ENCODE assay signal across 12 cellular contexts in the genomic region with DNA sequence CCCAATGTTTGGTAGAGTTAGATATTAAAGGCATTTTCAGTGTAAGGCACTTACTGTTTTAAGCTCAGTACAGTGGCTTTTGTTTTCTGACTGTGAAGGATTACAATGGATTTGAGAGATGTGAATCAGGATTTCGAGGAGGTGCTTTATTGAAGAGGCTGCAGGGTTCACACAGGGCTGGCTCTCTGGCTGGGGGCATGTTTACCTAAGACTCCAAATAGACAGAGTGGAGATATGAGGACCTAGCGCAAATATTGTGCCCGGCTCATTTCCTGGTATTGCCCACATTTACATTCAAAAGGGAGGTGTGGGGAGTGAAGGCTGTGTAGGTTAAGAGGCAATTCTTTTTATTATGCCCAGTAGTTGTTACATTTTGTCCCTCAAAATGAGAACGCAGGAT.
DNase-seq lines count a peak whose midpoint lies in the region; ATAC-seq, FAIRE-seq and TF ChIP-seq lines count a peak whose summit lies in the region.
"Had no signal": no experiment of that assay in that cellular context is flagged by ENCODE, and none has a peak within 500 bp of the region (broad histone marks: within the 10 kb centered on the region; RNA-seq: fewer than 3 reads in every experiment).

No MANE protein-coding gene starts in this region.

- DNase-seq in HAP-1 (ENCODE audit: low spot score in 2 of 2) (peak; percentile 86 to 97), NCI-H2029 treated with DMSO at 0.1 percent for 48 hours (lab: John Stamatoyannopoulos, UW) (peak; percentile 82), K562 (ENCODE audit: extremely low read depth in 1 of 4, low spot score in 3 of 4) (no peak), neural progenitor cell (ENCODE audit: low spot score) (peak; percentile 84), SIG-M5 (lab: John Stamatoyannopoulos, UW) (no peak), CD1c-positive myeloid dendritic cell (ENCODE audit: extremely low spot score) (no peak), thyroid gland (no peak)
- DNase-seq: activated naive CD8-positive, alpha-beta T cell treated with anti-CD3 and anti-CD28 coated beads, Interleukin-2, amount 10 ng/mL, durations not matched to agents 7 days and 5 days; cerebellar nuclear complex; stimulated activated CD4-positive, alpha-beta T cell treated with anti-CD3 and anti-CD28 coated beads, Interleukin-4, amount 100 ng/mL, for 4 hours; stimulated activated naive CD8-positive, alpha-beta T cell treated with anti-CD3 and anti-CD28 coated beads, Interleukin-15, Interleukin-2, amounts not matched to agents 100 U/mL and 50 U/mL, for 24 hours had no signal

- no peak overlapping the region for H3K27ac ChIP-seq in K562 (ENCODE audit: extremely low read depth, low read depth, low read length)
- peak overlapping the region; percentile 99 for H3K27ac ChIP-seq in neural progenitor cell
- H3K27ac ChIP-seq in thyroid gland, result no peak overlapping the region

- no peak for TF ChIP-seq CTCF in K562 (IDR thresholded peaks at IDR 0.05 in 2 of 3, conservative IDR thresholded peaks at IDR 0.05 in 1 of 3; ENCODE audit: insufficient read depth in 2 of 3, low read depth in 1 of 3, low read length in 3 of 3)
- TF ChIP-seq CTCF in neural progenitor cell (IDR thresholded peaks at IDR 0.05), result no peak
- TF ChIP-seq CTCF in thyroid gland (IDR thresholded peaks at IDR 0.05), result no peak

- no peak for TF ChIP-seq RAD21 in K562 (CRISPR knock-in tag; conservative IDR thresholded peaks at IDR 0.05 in 1 of 2, IDR thresholded peaks at IDR 0.05 in 1 of 2)

- CTCF ChIA-PET in K562 (lab: Yijun Ruan, JAX; ENCODE audit: low intra/inter-chr PET ratio), result no interaction called here

- TF ChIP-seq POLR2A in K562 (conservative IDR thresholded peaks at IDR 0.05) (no peak), thyroid gland (IDR thresholded peaks at IDR 0.05) (no peak)

- peaks cover 43% of the 10 kb centered on the region for H3F3A ChIP-seq in neural progenitor cell (ENCODE audit: low read depth)

- no peaks in the 10 kb centered on the region for H3K79me2 ChIP-seq in K562 (ENCODE audit: control insufficient read depth, insufficient read depth, low read length)
- H3K79me2 ChIP-seq in neural progenitor cell (ENCODE audit: low read depth), result no peaks in the 10 kb centered on the region

- peak overlapping the region; percentile 38; the same call in 1 of the 2 replicates for H2AFZ ChIP-seq in K562 (ENCODE audit: low read depth, low read length)
- no peak overlapping the region for H2AFZ ChIP-seq in neural progenitor cell (replicated peaks)

- H3K9ac ChIP-seq in K562 (ENCODE audit: insufficient read depth in 1 of 2, low read depth in 2 of 2, low read length in 2 of 2) (no peak overlapping the region), neural progenitor cell (no peak overlapping the region)

- 73% methylated on average over 4 of the region's 4 CpGs for WGBS in K562 (ENCODE audit: insufficient coverage, low coverage, missing lambda C conversion rate)
- whole genome bisulfite sequencing in thyroid gland, 2 donors, result 49 to 50% methylated on average over 4 of the region's 4 CpGs

- H3K9me1 ChIP-seq in K562 (ENCODE audit: control insufficient read depth, insufficient read depth, low read length), result no peaks in the 10 kb centered on the region

- H3K27me3 Mint-ChIP-seq in neural progenitor cell (ENCODE audit: insufficient read depth, low read depth), result peaks cover 8% of the 10 kb centered on the region
- H3K27me3 Mint-ChIP-seq: activated naive CD8-positive, alpha-beta T cell treated with anti-CD3 and anti-CD28 coated beads, Interleukin-2, amount 10 ng/mL, durations not matched to agents 7 days and 5 days had no signal

- ATAC-seq in K562 (no peak), HG03045 (IDR thresholded peaks at IDR 0.05; ENCODE audit: unreplicated experiment) (no peak)
- ATAC-seq: stimulated activated naive CD8-positive, alpha-beta T cell treated with anti-CD3 and anti-CD28 coated beads, Interleukin-15, Interleukin-2, amounts not matched to agents 100 U/mL and 50 U/mL, for 24 hours had no signal

- H3K27ac Mint-ChIP-seq in neural progenitor cell, result peak overlapping the region; percentile 15
- H3K27ac Mint-ChIP-seq: activated naive CD8-positive, alpha-beta T cell treated with anti-CD3 and anti-CD28 coated beads, Interleukin-2, amount 10 ng/mL, durations not matched to agents 7 days and 5 days had no signal

- H3K4me1 Mint-ChIP-seq in neural progenitor cell, result peaks cover 20% of the 10 kb centered on the region
- H3K4me1 Mint-ChIP-seq: activated naive CD8-positive, alpha-beta T cell treated with anti-CD3 and anti-CD28 coated beads, Interleukin-2, amount 10 ng/mL, durations not matched to agents 7 days and 5 days had no signal

- intact Hi-C loops in K562 (cut with micrococcal nuclease), result no loop called here
- intact Hi-C loops in thyroid gland (cut with DNase I), result no loop called here

- POLR2A ChIA-PET in K562 (lab: Yijun Ruan, JAX), result interaction anchor here (0.6 kb wide), 1 partner anchor 11 kb away, joined by 4 read pairs; no protein-coding TSS in a partner anchor

- H3K9me3 Mint-ChIP-seq in neural progenitor cell, result no peaks in the 10 kb centered on the region
- H3K9me3 Mint-ChIP-seq: activated naive CD8-positive, alpha-beta T cell treated with anti-CD3 and anti-CD28 coated beads, Interleukin-2, amount 10 ng/mL, durations not matched to agents 7 days and 5 days had no signal

- H3K4me3 ChIP-seq in HAP-1, result no peak overlapping the region
- H3K4me3 ChIP-seq in K562, result no peak overlapping the region
- peak overlapping the region; percentile 40 for H3K4me3 ChIP-seq in neural progenitor cell
- no peak overlapping the region for H3K4me3 ChIP-seq in thyroid gland (replicated peaks in 1 of 3)

- H3K9me3 ChIP-seq in HAP-1, result no peaks in the 10 kb centered on the region
- H3K9me3 ChIP-seq in K562 (replicated peaks; ENCODE audit: control insufficient read depth, insufficient read depth, low read depth, low read length), result no peaks in the 10 kb centered on the region; the same call in 1 of the 2 replicates
- H3K9me3 ChIP-seq in neural progenitor cell (ENCODE audit: low read depth), result no peaks in the 10 kb centered on the region
- no peaks in the 10 kb centered on the region for H3K9me3 ChIP-seq in thyroid gland

- in situ Hi-C loops in HAP-1 (cut with MboI; ENCODE audit: low sequenced_read_pairs), result no loop called here
- in situ Hi-C loops in K562 (cut with MboI), result no loop called here

- H3K4me3 Mint-ChIP-seq in neural progenitor cell, result peak overlapping the region; percentile 12
- H3K4me3 Mint-ChIP-seq: activated naive CD8-positive, alpha-beta T cell treated with anti-CD3 and anti-CD28 coated beads, Interleukin-2, amount 10 ng/mL, durations not matched to agents 7 days and 5 days had no signal

- no TSS peak for BruUV-seq in K562 (replicated peaks; lab: Mats Ljungman, UMichigan)

- no peak for FAIRE-seq in K562 (lab: Jason Lieb, UNC)

- H3K4me2 ChIP-seq in K562 (ENCODE audit: insufficient read depth, low read length), result no peak overlapping the region
- peak overlapping the region; percentile 90 for H3K4me2 ChIP-seq in neural progenitor cell

- no peaks in the 10 kb centered on the region for H4K20me1 ChIP-seq in K562 (replicated peaks; ENCODE audit: control insufficient read depth, insufficient read depth, low read length)
- no peaks in the 10 kb centered on the region for H4K20me1 ChIP-seq in neural progenitor cell (ENCODE audit: low read depth)

- H3K4me1 ChIP-seq in HAP-1 (peaks cover 38% of the 10 kb centered on the region), K562 (replicated peaks in 1 of 2; ENCODE audit: control insufficient read depth in 2 of 2, insufficient read depth in 2 of 2, low read length in 2 of 2) (peaks cover 6 to 26% of the 10 kb centered on the region in 2 experiments; a peak in 4 of 5 replicates), neural progenitor cell (peaks cover 37% of the 10 kb centered on the region), thyroid gland (no peaks in the 10 kb centered on the region)

- no peaks in the 10 kb centered on the region for H3K27me3 ChIP-seq in HAP-1 (ENCODE audit: low read depth)
- no peaks in the 10 kb centered on the region for H3K27me3 ChIP-seq in K562 (ENCODE audit: control insufficient read depth in 2 of 2, insufficient read depth in 2 of 2, low read length in 2 of 2)
- H3K27me3 ChIP-seq in neural progenitor cell, result no peaks in the 10 kb centered on the region
- no peaks in the 10 kb centered on the region for H3K27me3 ChIP-seq in thyroid gland

- H3K36me3 ChIP-seq in HAP-1 (replicated peaks) (no peaks in the 10 kb centered on the region), K562 (ENCODE audit: control insufficient read depth, insufficient read depth, low read length) (no peaks in the 10 kb centered on the region), neural progenitor cell (no peaks in the 10 kb centered on the region), thyroid gland (no peaks in the 10 kb centered on the region)

- TF ChIP-seq EP300 in K562 (IDR thresholded peaks at IDR 0.05; ENCODE audit: low read length), result no peak

- H3K36me3 Mint-ChIP-seq in neural progenitor cell, result no peaks in the 10 kb centered on the region
- H3K36me3 Mint-ChIP-seq: activated naive CD8-positive, alpha-beta T cell treated with anti-CD3 and anti-CD28 coated beads, Interleukin-2, amount 10 ng/mL, durations not matched to agents 7 days and 5 days had no signal

TF ChIP-seq in K562, 482 proteins besides CTCF, POLR2A, EP300 and RAD21 (continues in another document):
- TF ChIP-seq YBX1 (IDR thresholded peaks at IDR 0.05), result no peak
- no peak for TF ChIP-seq ZFP1 (CRISPR knock-in tag; IDR thresholded peaks at IDR 0.05)
- no peak for TF ChIP-seq ARID3B (CRISPR knock-in tag; IDR thresholded peaks at IDR 0.05; ENCODE audit: borderline replicate concordance)
- no peak for TF ChIP-seq HDAC6 (IDR thresholded peaks at IDR 0.05; ENCODE audit: low read depth, low read length)
- no peak for TF ChIP-seq TAF7 (tag; IDR thresholded peaks at IDR 0.05)
- TF ChIP-seq, protein P1, sequence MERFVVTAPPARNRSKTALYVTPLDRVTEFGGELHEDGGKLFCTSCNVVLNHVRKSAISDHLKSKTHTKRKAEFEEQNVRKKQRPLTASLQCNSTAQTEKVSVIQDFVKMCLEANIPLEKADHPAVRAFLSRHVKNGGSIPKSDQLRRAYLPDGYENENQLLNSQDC (CRISPR knock-in tag; IDR thresholded peaks at IDR 0.05), result no peak
- TF ChIP-seq NFE2L1 (tag; IDR thresholded peaks at IDR 0.05; ENCODE audit: borderline replicate concordance, low read depth), result no peak
- TF ChIP-seq FOSL1 (tag; conservative IDR thresholded peaks at IDR 0.05), result no peak

Comparison
In these comparisons a context has a peak if more than half of its experiments do, and no peak if none do; other contexts are left out.
1. DNase-seq: peak in HAP-1 (2 of 2), NCI-H2029 treated with DMSO at 0.1 percent for 48 hours (single experiment) and neural progenitor cell (single experiment); none in K562 (0 of 4), SIG-M5 (single experiment), CD1c-positive myeloid dendritic cell (single experiment) and thyroid gland (0 of 2).